Comparison of ENCODE assay signal across 8 cellular contexts in the genomic region with DNA sequence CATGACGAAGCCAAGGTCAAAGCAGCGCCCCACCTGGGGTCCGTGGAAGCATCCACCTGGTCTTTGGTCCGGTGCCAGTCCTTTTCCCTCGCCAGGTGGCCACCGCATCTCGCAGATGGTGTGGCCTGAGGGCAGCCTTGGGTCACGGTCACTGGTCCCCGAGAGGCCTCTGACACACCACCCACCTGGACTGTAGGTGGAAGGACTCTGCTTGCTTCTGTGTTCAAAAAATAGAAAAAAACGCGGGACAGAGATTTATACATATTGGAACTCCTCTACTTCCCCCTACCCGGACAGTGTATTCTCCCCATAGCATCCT. TPM values are rescaled to one million over a fixed set of nuclear protein-coding genes. Genes with fewer than 3 reads are reported as not detected.
DNase-seq lines count a peak whose midpoint lies in the region; ATAC-seq and TF ChIP-seq lines count a peak whose summit lies in the region.

No MANE protein-coding gene starts in this region.

- CTCF ChIA-PET in CD8-positive, alpha-beta T cell (lab: Charles Lee): interaction anchor here (1.2 to 6.0 kb wide), 4 partner anchors 10 to 109 kb away, joined by 3 to 50 read pairs (median 3); no protein-coding TSS in a partner anchor

- WGBS in right cardiac atrium: 9% methylated on average over 12 of the region's 12 CpGs
- 14% methylated on average over 12 of the region's 12 CpGs for WGBS in aorta, 2 donors

- no peaks in the 10 kb centered on the region for H3K9me3 ChIP-seq in CD8-positive, alpha-beta T cell (ENCODE audit: low read length)
- H3K9me3 ChIP-seq in RWPE2 (ENCODE audit: severe bottlenecking): no peaks in the 10 kb centered on the region
- H3K9me3 ChIP-seq in right cardiac atrium (ENCODE audit: control insufficient read depth, low read length): no peaks in the 10 kb centered on the region
- H3K9me3 ChIP-seq in subcutaneous abdominal adipose tissue (ENCODE audit: control insufficient read depth in 5 of 5, low read length in 5 of 5): no peaks in the 10 kb centered on the region
- no peaks in the 10 kb centered on the region for H3K9me3 ChIP-seq in aorta (ENCODE audit: control insufficient read depth, low read length)

- H3K27ac ChIP-seq in CD8-positive, alpha-beta T cell (ENCODE audit: low read depth, low read length): peak overlapping the region; percentile 67
- H3K27ac ChIP-seq in RWPE2 (ENCODE audit: poor library complexity, severe bottlenecking) (peak overlapping the region; percentile 83), right cardiac atrium (ENCODE audit: low read length) (no peak overlapping the region), subcutaneous abdominal adipose tissue (ENCODE audit: low read depth, low read length) (no peak overlapping the region), aorta (ENCODE audit: low read depth in 1 of 2, low read length in 2 of 2) (peak overlapping the region in 1 of 2 donors; percentile 33)

- peak overlapping the region; percentile 97 for H3K4me3 Mint-ChIP-seq in CD8-positive, alpha-beta T cell

- no peaks in the 10 kb centered on the region for H3K27me3 ChIP-seq in CD8-positive, alpha-beta T cell (ENCODE audit: insufficient read depth, low read length)
- H3K27me3 ChIP-seq in RWPE2 (ENCODE audit: insufficient read depth, poor library complexity, severe bottlenecking) (no peaks in the 10 kb centered on the region), right cardiac atrium (ENCODE audit: control insufficient read depth, insufficient read depth) (no peaks in the 10 kb centered on the region), subcutaneous abdominal adipose tissue (ENCODE audit: control insufficient read depth in 5 of 5, insufficient read depth in 4 of 5, low read length in 5 of 5) (no peaks in the 10 kb centered on the region), aorta (ENCODE audit: control insufficient read depth in 1 of 2, insufficient read depth in 2 of 2, low read length in 1 of 2) (no peaks in the 10 kb centered on the region)

- no peak for TF ChIP-seq CTCF in CD8-positive, alpha-beta T cell (IDR thresholded peaks at IDR 0.05)
- TF ChIP-seq CTCF in RWPE2 (IDR thresholded peaks at IDR 0.05; ENCODE audit: poor library complexity, severe bottlenecking): peak; percentile 3

- H3K4me3 ChIP-seq in CD8-positive, alpha-beta T cell (ENCODE audit: low read depth, low read length): peak overlapping the region; percentile 85
- H3K4me3 ChIP-seq in RWPE2 (ENCODE audit: severe bottlenecking) (peak overlapping the region; percentile 91), right cardiac atrium (ENCODE audit: low read length) (peak overlapping the region; percentile 86), subcutaneous abdominal adipose tissue (ENCODE audit: low read depth in 1 of 5, low read length in 5 of 5) (peak overlapping the region; percentile 53 to 92 (median 90)), aorta (ENCODE audit: low read length in 2 of 2) (peak overlapping the region in 1 of 2 donors; percentile 43)

- no peaks in the 10 kb centered on the region for H3K36me3 ChIP-seq in CD8-positive, alpha-beta T cell (ENCODE audit: insufficient read depth, low read length)
- H3K36me3 ChIP-seq in RWPE2 (ENCODE audit: low read depth) (no peaks in the 10 kb centered on the region), subcutaneous abdominal adipose tissue (ENCODE audit: control insufficient read depth in 5 of 5, insufficient read depth in 5 of 5, low read length in 5 of 5) (no peaks in the 10 kb centered on the region), aorta (ENCODE audit: control insufficient read depth in 1 of 2, insufficient read depth in 2 of 2, low read length in 1 of 2) (no peaks in the 10 kb centered on the region)

- DNase-seq in CD8-positive, alpha-beta T cell: no peak
- DNase-seq in RWPE2 (ENCODE audit: low spot score) (no peak), right cardiac atrium (no peak), aorta (no peak), SKM-1 (lab: John Stamatoyannopoulos, UW; ENCODE audit: unreplicated experiment) (no peak)
- no peak for DNase-seq in effector CD4-positive, alpha-beta T cell

- ATAC-seq in CD8-positive, alpha-beta T cell: no peak
- ATAC-seq in GM21825 (IDR thresholded peaks at IDR 0.05; ENCODE audit: unreplicated experiment): peak; percentile 23
- no peak; the same call in 2 of the 3 replicates for ATAC-seq in RWPE2 (ENCODE audit: low read depth)
- ATAC-seq in right cardiac atrium: no peak
- no peak for ATAC-seq in aorta (ENCODE audit: low FRiP score)

- H3K4me1 Mint-ChIP-seq in CD8-positive, alpha-beta T cell (ENCODE audit: low read depth): peaks cover 60% of the 10 kb centered on the region

- peaks cover 10% of the 10 kb centered on the region for H3K36me3 Mint-ChIP-seq in CD8-positive, alpha-beta T cell

- intact Hi-C loops in CD8-positive, alpha-beta T cell (cut with DNase I, micrococcal nuclease): loop anchor here in 1 of 2 experiments (1.0 to 2.0 kb wide), 3 partner anchors 8 to 245 kb away; partner anchors contain the start of gene CCDC171
- intact Hi-C loops in right cardiac atrium (cut with DNase I): no loop called here
- intact Hi-C loops in aorta (cut with DNase I): loop anchor here in 1 of 2 donors (5.0 to 10.0 kb wide), 5 partner anchors 45 to 153 kb away; partner anchors contain the start of gene SNAPC3

- peak overlapping the region; percentile 83 for H3K27ac Mint-ChIP-seq in CD8-positive, alpha-beta T cell

- H3K27me3 Mint-ChIP-seq in CD8-positive, alpha-beta T cell (ENCODE audit: low read depth): no peaks in the 10 kb centered on the region

- H3K9me3 Mint-ChIP-seq in CD8-positive, alpha-beta T cell: no peaks in the 10 kb centered on the region

- peaks cover 46% of the 10 kb centered on the region for H3K4me1 ChIP-seq in CD8-positive, alpha-beta T cell (ENCODE audit: insufficient read depth, low read length)
- H3K4me1 ChIP-seq in RWPE2 (ENCODE audit: insufficient read depth, poor library complexity, severe bottlenecking) (peaks cover 24% of the 10 kb centered on the region), right cardiac atrium (ENCODE audit: control insufficient read depth, insufficient read depth, low read length) (no peaks in the 10 kb centered on the region), subcutaneous abdominal adipose tissue (ENCODE audit: control insufficient read depth in 5 of 5, insufficient read depth in 5 of 5, low read length in 5 of 5) (peaks cover 3 to 22% (median 17%) of the 10 kb centered on the region in 5 donors), aorta (ENCODE audit: control insufficient read depth in 1 of 2, insufficient read depth in 2 of 2, low read length in 2 of 2) (no peaks in the 10 kb centered on the region)

- POLR2A ChIA-PET in CD8-positive, alpha-beta T cell (lab: Charles Lee): interaction anchor here (0.8 kb wide), 1 partner anchor 12 kb away, joined by 3 read pairs; no protein-coding TSS in a partner anchor

- H3K9ac ChIP-seq in subcutaneous abdominal adipose tissue (ENCODE audit: low read length in 5 of 5): peak overlapping the region in 1 of 5 donors; percentile 85

RNA-seq across cellular contexts. Expression of gene TTC39B, which starts 0.5 kb away (rescaled TPM):
- 10 to 100 TPM; 23.3 to 23.8 TPM for total RNA-seq in CD8-positive, alpha-beta T cell
- total RNA-seq in right cardiac atrium (1 to 10 TPM; 2.9 to 3.8 (median 3.3) TPM), aorta (10 to 100 TPM; 35.2 to 40.8 TPM)
- polyA plus RNA-seq in right cardiac atrium (1.00 TPM), aorta (10 to 100 TPM in 1 of 2 donors, 1 to 10 TPM in 1; 6.1 to 18.3 TPM)

Comparison
In these comparisons a context has a peak if more than half of its experiments do, and no peak if none do; other contexts are left out.
1. H3K27ac ChIP-seq: peak in CD8-positive, alpha-beta T cell (single experiment) and RWPE2 (single experiment); none in right cardiac atrium (single experiment) and subcutaneous abdominal adipose tissue (single experiment).
2. RNA of gene TTC39B, which starts 0.5 kb away (total RNA-seq): 35.2 to 40.8 TPM in aorta and 23.3 to 23.8 TPM in CD8-positive, alpha-beta T cell; 2.9 to 3.8 TPM in right cardiac atrium; every median in the first group is over 4 times any median in the second.